Comparison of ENCODE assay signal across 23 cellular contexts in the genomic region with DNA sequence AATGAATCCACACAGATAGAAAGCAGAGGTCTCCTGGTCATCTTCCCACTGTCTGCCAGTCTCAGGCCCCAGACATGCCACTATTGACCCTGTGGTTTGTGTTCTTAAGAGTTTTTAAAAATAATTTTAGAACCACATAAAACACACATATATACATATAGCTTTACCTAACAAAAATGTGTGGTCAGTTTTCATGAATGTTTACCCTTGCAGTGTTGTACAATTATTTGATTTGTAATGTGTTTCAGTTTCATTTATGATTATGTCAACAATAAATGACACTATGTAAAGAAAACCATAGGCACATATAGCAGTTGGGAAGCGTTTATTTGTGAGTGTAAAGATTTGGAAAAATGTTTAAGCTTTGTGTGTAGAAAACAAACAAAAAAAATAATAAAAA.
"Had no signal": no experiment of that assay in that cellular context is flagged by ENCODE, and none has a peak within 500 bp of the region (broad histone marks: within the 10 kb centered on the region; RNA-seq: fewer than 3 reads in every experiment).

No MANE protein-coding gene starts in this region.

- ATAC-seq: left lung; lower lobe of right lung; naive thymus-derived CD8-positive, alpha-beta T cell; right cardiac atrium; sciatic nerve; stimulated activated naive B cell treated with anti-CD40 and anti-IgM and Interleukin-4, amounts not matched to agents 10 μg/mL and 1 μg/mL and 100 μg/mL, for 72 hours; stimulated activated naive CD8-positive, alpha-beta T cell treated with anti-CD3 and anti-CD28 coated beads, Interleukin-15, Interleukin-2, amounts not matched to agents 100 U/mL and 50 U/mL, for 24 hours had no signal

- DNase-seq: islet precursor cell; left lung; lower lobe of right lung; mammary epithelial cell; mesenchymal stem cell; naive thymus-derived CD8-positive, alpha-beta T cell; ovary; retina; right cardiac atrium; stimulated activated CD4-positive, alpha-beta T cell treated with anti-CD3 and anti-CD28 coated beads, Interleukin-12 subunit alpha, Interleukin-12 subunit beta, amount 100 ng/mL, for 4 hours; stimulated activated CD4-positive, alpha-beta T cell treated with anti-CD3 and anti-CD28 coated beads, Interleukin-15, amount 100 ng/mL, for 24 hours; stimulated activated CD4-positive, alpha-beta T cell treated with anti-CD3 and anti-CD28 coated beads, Interleukin-2, amount 100 ng/mL, for 24 hours; stimulated activated CD4-positive, alpha-beta T cell treated with anti-CD3 and anti-CD28 coated beads, Interleukin-4, amount 100 ng/mL, for 1 hour; stimulated activated naive B cell treated with anti-CD40 and anti-IgM and Interleukin-4, amounts not matched to agents 10 μg/mL and 1 μg/mL and 100 μg/mL, for 72 hours; stimulated activated naive CD8-positive, alpha-beta T cell treated with anti-CD3 and anti-CD28 coated beads, Interleukin-15, Interleukin-2, amounts not matched to agents 100 U/mL and 50 U/mL, for 24 hours; stomach; testis; thyroid gland; transverse colon; upper lobe of left lung had no signal

- H3K27ac ChIP-seq: left lung, lower lobe of right lung, ovary, skin epidermis, stomach, testis, thyroid gland, transverse colon, upper lobe of left lung, vagina had no signal
